35 cellular contexts compared by ENCODE assay signal in the genomic region with DNA sequence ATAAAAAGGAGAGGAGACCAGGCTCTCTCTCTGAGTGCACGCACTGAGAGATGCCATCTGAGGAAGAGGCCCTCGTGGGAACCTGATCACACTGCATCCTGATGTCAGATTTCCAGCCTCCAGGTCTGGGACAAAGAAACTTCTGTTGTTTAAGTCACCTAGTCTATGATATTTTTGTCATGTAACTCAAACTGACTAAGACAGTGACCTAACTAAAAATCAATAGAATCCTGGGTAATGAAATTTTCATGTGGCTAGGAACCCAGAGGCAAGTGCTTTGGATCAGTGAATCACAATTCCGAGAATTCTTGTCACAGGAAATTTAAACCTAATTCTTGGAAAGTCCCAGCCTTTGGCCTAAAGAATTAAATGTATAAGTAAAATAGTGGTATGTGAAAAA.
"Had no signal": no experiment of that assay in that cellular context is flagged by ENCODE, and none has a peak within 500 bp of the region (broad histone marks: within the 10 kb centered on the region; RNA-seq: fewer than 3 reads in every experiment).

No MANE protein-coding gene starts in this region.

- DNase-seq: activated B cell treated with CpG ODN at 0.5 μM for 24 hours; activated CD4-positive, alpha-beta memory T cell treated with anti-CD3 and anti-CD28 coated beads for 36 hours; activated CD4-positive, alpha-beta T cell treated with anti-CD3 and anti-CD28 coated beads for 4 hours; activated CD4-positive, alpha-beta T cell treated with anti-CD3 and anti-CD28 coated beads, Interleukin-2, amount 10 ng/mL, durations not matched to agents 24 days and 14 days; activated CD4-positive, alpha-beta T cell treated with anti-CD3 and anti-CD28 coated beads, Interleukin-2, amount 50 U/mL, for 1 hour; activated CD4-positive, alpha-beta T cell treated with anti-CD3 and anti-CD28 coated beads, Interleukin-2, amount 50 U/mL, for 4 hours; activated CD4-positive, CD25-positive, alpha-beta regulatory T cell treated with anti-CD3 and anti-CD28 coated beads, Interleukin-2, amount 50 U/mL, for 72 hours; activated CD8-positive, alpha-beta memory T cell treated with anti-CD3 and anti-CD28 coated beads, Interleukin-2, amount 50 U/mL, for 4 hours; activated CD8-positive, alpha-beta T cell treated with anti-CD3 and anti-CD28 coated beads for 36 hours; activated effector memory CD4-positive, alpha-beta T cell treated with anti-CD3 and anti-CD28 coated beads, Interleukin-2, amount 50 U/mL, for 16 hours; activated gamma-delta T cell treated with Interleukin-2 at 50 U/mL for 16 hours; activated naive CD4-positive, alpha-beta T cell; activated naive CD4-positive, alpha-beta T cell treated with anti-CD3 and anti-CD28 coated beads for 36 hours; activated naive CD4-positive, alpha-beta T cell treated with anti-CD3 and anti-CD28 coated beads, Interleukin-2, amount 50 U/mL, for 16 hours; activated naive CD8-positive, alpha-beta T cell treated with anti-CD3 and anti-CD28 coated beads for 36 hours; activated T-cell treated with anti-CD3 and anti-CD28 coated beads for 4 hours; activated T-cell treated with anti-CD3 and anti-CD28 coated beads, Interleukin-2, amount 50 U/mL, for 1 hour; activated T-cell treated with anti-CD3 and anti-CD28 coated beads, Interleukin-2, amount 50 U/mL, for 4 hours; activated T-cell treated with anti-CD3 and anti-CD28 coated beads, Interleukin-2, amount 50 U/mL, for 72 hours; adrenal gland; amniotic stem cell; aorta; body of pancreas; brain microvascular endothelial cell; central memory CD4-positive, alpha-beta T cell; T-helper 1 cell; T-helper 2 cell; T-helper 9 cell had no signal

- H3K36me3 ChIP-seq: adrenal gland, brain microvascular endothelial cell, breast epithelium had no signal

- H3K36me3 Mint-ChIP-seq: activated CD4-positive, alpha-beta memory T cell treated with anti-CD3 and anti-CD28 coated beads for 36 hours; activated naive CD4-positive, alpha-beta T cell treated with anti-CD3 and anti-CD28 coated beads, Interleukin-2, amount 50 U/mL, for 72 hours; activated naive CD8-positive, alpha-beta T cell treated with anti-CD3 and anti-CD28 coated beads for 36 hours had no signal

- ATAC-seq: activated CD8-positive, alpha-beta T cell treated with anti-CD3 and anti-CD28 coated beads for 36 hours; activated naive CD4-positive, alpha-beta T cell treated with anti-CD3 and anti-CD28 coated beads, Interleukin-2, amount 50 U/mL, for 72 hours; activated T-cell treated with anti-CD3 and anti-CD28 coated beads, Interleukin-2, amount 50 U/mL, for 4 hours; activated T-cell treated with anti-CD3 and anti-CD28 coated beads, Interleukin-2, amount 50 U/mL, for 72 hours; activated T-helper 17 cell treated with anti-CD3 and anti-CD28 coated beads, Interleukin-2, amount 50 U/mL, for 72 hours; body of pancreas had no signal

- H3K4me1 ChIP-seq: body of pancreas, breast epithelium had no signal

- H3K27me3 ChIP-seq: adrenal gland, body of pancreas, brain microvascular endothelial cell, breast epithelium had no signal

- H3K27ac Mint-ChIP-seq: activated B cell treated with CpG ODN at 0.5 μM for 24 hours; activated CD4-positive, alpha-beta memory T cell treated with anti-CD3 and anti-CD28 coated beads for 36 hours; activated CD4-positive, alpha-beta T cell treated with anti-CD3 and anti-CD28 coated beads, Interleukin-2, amount 10 ng/mL, durations not matched to agents 24 days and 14 days; activated CD8-positive, alpha-beta T cell treated with anti-CD3 and anti-CD28 coated beads for 36 hours; activated naive CD4-positive, alpha-beta T cell treated with anti-CD3 and anti-CD28 coated beads for 36 hours; activated naive CD4-positive, alpha-beta T cell treated with anti-CD3 and anti-CD28 coated beads, Interleukin-2, amount 50 U/mL, for 72 hours; activated naive CD8-positive, alpha-beta T cell treated with anti-CD3 and anti-CD28 coated beads for 36 hours; activated T-cell treated with anti-CD3 and anti-CD28 coated beads, Interleukin-2, amount 50 U/mL, for 72 hours; activated T-helper 1 cell treated with anti-CD3 and anti-CD28 coated beads, Interleukin-12 subunit alpha, Interleukin-12 subunit beta, Interleukin-2, Interleukin-4 antibody, amounts not matched to agents 30 ng/mL and 10 ng/mL and 1 ng/mL, durations not matched to agents 14 hours and 24 hours and 36 hours; activated T-helper 17 cell treated with anti-CD3 and anti-CD28 coated beads, Interleukin-2, amount 50 U/mL, for 72 hours; T-helper 1 cell treated with Interleukin-12 subunit alpha and Interleukin-12 subunit beta and Interleukin-4 antibody, amounts not matched to agents 30 μg/mL and 1 μg/mL, for 36 hours; T-helper 2 cell treated with Interferon-gamma antibody and Interleukin-4, amounts not matched to agents 5 μg/mL and 100 μg/mL, for 36 hours had no signal

- H3K9me3 ChIP-seq: adrenal gland, body of pancreas, breast epithelium had no signal

- H3K4me3 ChIP-seq: adrenal gland, body of pancreas, breast epithelium had no signal

- H3K9me3 Mint-ChIP-seq: activated B cell treated with CpG ODN at 0.5 μM for 24 hours; activated CD4-positive, alpha-beta memory T cell treated with anti-CD3 and anti-CD28 coated beads for 36 hours; activated CD4-positive, alpha-beta T cell treated with anti-CD3 and anti-CD28 coated beads, Interleukin-2, amount 10 ng/mL, durations not matched to agents 24 days and 14 days; activated CD8-positive, alpha-beta T cell treated with anti-CD3 and anti-CD28 coated beads for 36 hours; activated naive CD4-positive, alpha-beta T cell treated with anti-CD3 and anti-CD28 coated beads for 36 hours; activated naive CD8-positive, alpha-beta T cell treated with anti-CD3 and anti-CD28 coated beads for 36 hours; activated T-cell treated with anti-CD3 and anti-CD28 coated beads, Interleukin-2, amount 50 U/mL, for 4 hours; activated T-cell treated with anti-CD3 and anti-CD28 coated beads, Interleukin-2, amount 50 U/mL, for 72 hours; activated T-helper 1 cell treated with anti-CD3 and anti-CD28 coated beads, Interleukin-12 subunit alpha, Interleukin-12 subunit beta, Interleukin-2, Interleukin-4 antibody, amounts not matched to agents 30 ng/mL and 10 ng/mL and 1 ng/mL, durations not matched to agents 14 hours and 24 hours and 36 hours; activated T-helper 17 cell treated with anti-CD3 and anti-CD28 coated beads, Interleukin-2, amount 50 U/mL, for 72 hours; T-helper 1 cell treated with Interleukin-12 subunit alpha and Interleukin-12 subunit beta and Interleukin-4 antibody, amounts not matched to agents 30 μg/mL and 1 μg/mL, for 36 hours; T-helper 2 cell treated with Interferon-gamma antibody and Interleukin-4, amounts not matched to agents 5 μg/mL and 100 μg/mL, for 36 hours had no signal

- H3K4me1 Mint-ChIP-seq: activated B cell treated with CpG ODN at 0.5 μM for 24 hours; activated CD4-positive, alpha-beta T cell treated with anti-CD3 and anti-CD28 coated beads, Interleukin-2, amount 10 ng/mL, durations not matched to agents 24 days and 14 days; activated naive CD8-positive, alpha-beta T cell treated with anti-CD3 and anti-CD28 coated beads for 36 hours; activated T-helper 17 cell treated with anti-CD3 and anti-CD28 coated beads, Interleukin-2, amount 50 U/mL, for 72 hours had no signal

- H3K27ac ChIP-seq: adrenal gland, body of pancreas, brain microvascular endothelial cell, breast epithelium, VCaP had no signal

- H3K4me3 Mint-ChIP-seq: activated B cell treated with CpG ODN at 0.5 μM for 24 hours; activated CD4-positive, alpha-beta memory T cell treated with anti-CD3 and anti-CD28 coated beads for 36 hours; activated CD4-positive, alpha-beta T cell treated with anti-CD3 and anti-CD28 coated beads, Interleukin-2, amount 10 ng/mL, durations not matched to agents 24 days and 14 days; activated CD8-positive, alpha-beta T cell treated with anti-CD3 and anti-CD28 coated beads for 36 hours; activated naive CD4-positive, alpha-beta T cell treated with anti-CD3 and anti-CD28 coated beads for 36 hours; activated naive CD8-positive, alpha-beta T cell treated with anti-CD3 and anti-CD28 coated beads for 36 hours; activated T-cell treated with anti-CD3 and anti-CD28 coated beads, Interleukin-2, amount 50 U/mL, for 4 hours; activated T-cell treated with anti-CD3 and anti-CD28 coated beads, Interleukin-2, amount 50 U/mL, for 72 hours; activated T-helper 1 cell treated with anti-CD3 and anti-CD28 coated beads, Interleukin-12 subunit alpha, Interleukin-12 subunit beta, Interleukin-2, Interleukin-4 antibody, amounts not matched to agents 30 ng/mL and 10 ng/mL and 1 ng/mL, durations not matched to agents 14 hours and 24 hours and 36 hours; activated T-helper 17 cell treated with anti-CD3 and anti-CD28 coated beads, Interleukin-2, amount 50 U/mL, for 72 hours; T-helper 1 cell treated with Interleukin-12 subunit alpha and Interleukin-12 subunit beta and Interleukin-4 antibody, amounts not matched to agents 30 μg/mL and 1 μg/mL, for 36 hours; T-helper 2 cell treated with Interferon-gamma antibody and Interleukin-4, amounts not matched to agents 5 μg/mL and 100 μg/mL, for 36 hours had no signal
